Comparison of ENCODE assay signal across 9 cellular contexts in the genomic region with DNA sequence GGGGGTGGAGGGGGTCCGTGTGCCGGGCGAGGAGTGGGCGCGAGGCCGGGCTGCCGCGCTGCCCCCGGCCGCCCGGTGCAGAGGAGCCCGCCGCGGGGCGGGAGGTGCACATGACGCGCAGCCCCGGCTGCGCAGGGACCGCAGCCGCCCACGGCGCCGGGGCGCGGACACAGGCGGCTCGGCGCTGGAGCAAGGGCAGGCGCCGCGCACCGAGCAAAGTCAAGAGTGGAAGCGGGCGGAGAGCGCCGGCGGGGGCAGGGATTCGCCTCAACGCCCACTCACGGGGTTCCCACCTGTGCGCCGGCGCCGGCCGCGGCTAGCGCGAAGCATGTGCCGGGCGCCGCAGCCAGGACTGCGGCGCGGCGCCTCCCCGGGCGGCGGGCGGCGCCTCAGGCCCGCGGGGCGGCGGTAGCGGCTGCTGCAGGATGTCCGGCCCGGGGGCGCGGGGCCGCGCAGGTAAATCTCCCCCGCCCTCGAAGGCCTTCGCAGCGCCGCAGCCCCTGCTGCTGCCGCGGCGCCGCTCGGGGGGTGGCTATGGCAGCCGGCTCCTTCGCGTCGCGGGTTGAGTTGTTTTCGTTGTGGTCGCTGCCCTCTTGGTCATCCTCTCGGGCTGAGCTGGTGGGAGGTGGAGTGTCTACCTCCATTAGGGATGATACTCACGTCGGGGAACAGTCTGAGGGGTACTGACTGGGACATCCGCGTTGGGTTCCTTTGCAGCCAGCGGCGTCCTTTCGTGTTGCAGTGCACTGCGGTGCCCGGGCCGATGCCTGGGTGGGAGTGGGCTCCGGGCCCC.
DNase-seq lines count a peak whose midpoint lies in the region; ATAC-seq, FAIRE-seq and TF ChIP-seq lines count a peak whose summit lies in the region.
"Had no signal": no experiment of that assay in that cellular context is flagged by ENCODE, and none has a peak within 500 bp of the region (broad histone marks: within the 10 kb centered on the region; RNA-seq: fewer than 3 reads in every experiment).

No MANE protein-coding gene starts in this region.

- H3K27me3 ChIP-seq in bronchial epithelial cell (ENCODE audit: control insufficient read depth, insufficient read depth, low read length): no peaks in the 10 kb centered on the region
- no peaks in the 10 kb centered on the region for H3K27me3 ChIP-seq in kidney epithelial cell (ENCODE audit: control insufficient read depth, insufficient read depth, low read length)

- H3K36me3 ChIP-seq in bronchial epithelial cell (ENCODE audit: control insufficient read depth, insufficient read depth, low read length) (no peaks in the 10 kb centered on the region), kidney epithelial cell (ENCODE audit: control insufficient read depth, insufficient read depth, low read length) (no peaks in the 10 kb centered on the region)

- H3K4me3 ChIP-seq in bronchial epithelial cell (ENCODE audit: low read depth, low read length) (peak overlapping the region; percentile 36), kidney epithelial cell (ENCODE audit: low read depth, low read length) (peak overlapping the region; percentile 77)

- DNase-seq in NCI-H1436 (lab: John Stamatoyannopoulos, UW) (peak; percentile 27), NCI-H1436 treated with DMSO at 0.1 percent for 48 hours (lab: John Stamatoyannopoulos, UW) (no peak), NCI-H1417 (lab: John Stamatoyannopoulos, UW) (peak; percentile 35 to 95 (median 90)), bronchial epithelial cell (ENCODE audit: low read depth) (peak; percentile 9), kidney epithelial cell (ENCODE audit: low read depth) (no peak), putamen (ENCODE audit: low spot score) (no peak)
- DNase-seq in stimulated activated naive CD8-positive, alpha-beta T cell treated with anti-CD3 and anti-CD28 coated beads, Interleukin-15, amount 100 ng/mL, for 72 hours: peak; percentile 6 to 8

- no peaks in the 10 kb centered on the region for H3K9me3 Mint-ChIP-seq in stimulated activated naive CD8-positive, alpha-beta T cell treated with anti-CD3 and anti-CD28 coated beads, Interleukin-15, amount 100 ng/mL, for 72 hours

- FAIRE-seq in bronchial epithelial cell (lab: Jason Lieb, UNC): no peak

- peak; percentile 54 for ATAC-seq in GM21825 (IDR thresholded peaks at IDR 0.05; ENCODE audit: unreplicated experiment)
- ATAC-seq in stimulated activated naive CD8-positive, alpha-beta T cell treated with anti-CD3 and anti-CD28 coated beads, Interleukin-15, amount 100 ng/mL, for 72 hours: peak; percentile 69

- H3K27me3 Mint-ChIP-seq in stimulated activated naive CD8-positive, alpha-beta T cell treated with anti-CD3 and anti-CD28 coated beads, Interleukin-15, amount 100 ng/mL, for 72 hours: peaks cover 33% of the 10 kb centered on the region

- H3K4me1 Mint-ChIP-seq in stimulated activated naive CD8-positive, alpha-beta T cell treated with anti-CD3 and anti-CD28 coated beads, Interleukin-15, amount 100 ng/mL, for 72 hours: peaks cover 12% of the 10 kb centered on the region
- H3K4me1 Mint-ChIP-seq: B cell had no signal

- TF ChIP-seq CTCF in bronchial epithelial cell (IDR thresholded peaks at IDR 0.05; ENCODE audit: insufficient read depth, low read length, severe bottlenecking): no peak
- TF ChIP-seq CTCF in kidney epithelial cell (IDR thresholded peaks at IDR 0.05; ENCODE audit: insufficient read depth, low read length, poor library complexity, severe bottlenecking): no peak

- H3K27ac Mint-ChIP-seq in stimulated activated naive CD8-positive, alpha-beta T cell treated with anti-CD3 and anti-CD28 coated beads, Interleukin-15, amount 100 ng/mL, for 72 hours: no peak overlapping the region
- H3K27ac Mint-ChIP-seq: B cell had no signal

- peak overlapping the region in 1 of 2 donors; percentile 39 for H3K4me3 Mint-ChIP-seq in stimulated activated naive CD8-positive, alpha-beta T cell treated with anti-CD3 and anti-CD28 coated beads, Interleukin-15, amount 100 ng/mL, for 72 hours
- H3K4me3 Mint-ChIP-seq: B cell had no signal

Comparison
In these comparisons a context has a peak if more than half of its experiments do, and no peak if none do; other contexts are left out.
1. DNase-seq: peak in NCI-H1436 (single experiment), NCI-H1417 (3 of 3), bronchial epithelial cell (single experiment) and stimulated activated naive CD8-positive, alpha-beta T cell treated with anti-CD3 and anti-CD28 coated beads, Interleukin-15, amount 100 ng/mL, for 72 hours (2 of 2); none in NCI-H1436 treated with DMSO at 0.1 percent for 48 hours (single experiment), kidney epithelial cell (single experiment) and putamen (single experiment).